Comparison of ENCODE assay signal across 18 cellular contexts in the genomic region with DNA sequence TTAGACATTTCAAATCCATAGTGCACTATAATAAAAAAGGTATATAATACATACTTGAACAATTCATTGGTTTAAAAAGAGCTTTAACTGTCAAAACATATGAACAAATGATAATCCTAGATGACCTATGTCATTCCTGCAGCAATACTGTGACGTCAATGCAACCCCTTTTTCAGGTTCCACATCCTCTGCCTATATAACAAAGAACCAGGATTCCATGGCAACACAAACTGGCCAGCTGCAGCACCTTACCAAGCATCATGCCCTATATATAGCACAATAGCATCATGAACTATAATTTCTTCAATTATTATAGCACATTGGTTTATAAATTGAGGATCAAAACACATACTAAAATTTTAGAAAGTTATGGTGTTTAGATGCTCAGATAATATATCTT. TPM values are rescaled to one million over a fixed set of nuclear protein-coding genes. Genes with fewer than 3 reads are reported as not detected.
DNase-seq lines count a peak whose midpoint lies in the region; ATAC-seq and TF ChIP-seq lines count a peak whose summit lies in the region.
"Had no signal": no experiment of that assay in that cellular context is flagged by ENCODE, and none has a peak within 500 bp of the region (broad histone marks: within the 10 kb centered on the region; RNA-seq: fewer than 3 reads in every experiment).

No MANE protein-coding gene starts in this region.

- H2AFZ ChIP-seq in mammary epithelial cell (ENCODE audit: low read depth, low read length) (no peak overlapping the region), neural cell (ENCODE audit: low read depth, low read length) (no peak overlapping the region)

- BruUV-seq in mammary epithelial cell (replicated peaks; lab: Mats Ljungman, UMichigan), result no TSS peak

- intact Hi-C loops in mammary epithelial cell (cut with micrococcal nuclease), result no loop called here

- 93% methylated on average over 1 of the region's 1 CpG for WGBS in mammary epithelial cell (ENCODE audit: low coverage, missing lambda C conversion rate)

- CTCF ChIA-PET in mammary epithelial cell (lab: Charles Lee; ENCODE audit: low non-redundant PET), result interaction anchor here (0.7 kb wide), 1 partner anchor 365 kb away, joined by 3 read pairs; no protein-coding TSS in a partner anchor

- H3K9me2 ChIP-seq in neural cell (ENCODE audit: insufficient read depth, low read length), result no peaks in the 10 kb centered on the region

- peaks cover 6% of the 10 kb centered on the region for H3K4me1 ChIP-seq in mammary epithelial cell (ENCODE audit: insufficient read depth, low read length)
- H3K4me1 ChIP-seq: lower lobe of right lung, prostate gland had no signal

- peaks cover 2% of the 10 kb centered on the region for H3F3A ChIP-seq in neural cell (ENCODE audit: insufficient read depth, low read length, poor library complexity, severe bottlenecking)

- TF ChIP-seq EP300 in neural cell (conservative IDR thresholded peaks at IDR 0.05; ENCODE audit: poor library complexity, severe bottlenecking), result peak; percentile 65

- DNase-seq in NCI-H146 treated with DMSO at 0.1 percent for 48 hours (lab: John Stamatoyannopoulos, UW; ENCODE audit: unreplicated experiment) (peak; percentile 96), mammary epithelial cell (no peak), nucleus accumbens (lab: John Stamatoyannopoulos, UW) (no peak), omental fat pad (ENCODE audit: low spot score) (no peak), NCI-H82 (lab: John Stamatoyannopoulos, UW) (no peak)
- DNase-seq: activated CD8-positive, alpha-beta memory T cell treated with anti-CD3 and anti-CD28 coated beads, Interleukin-2, amount 10 ng/mL, durations not matched to agents 7 days and 5 days; activated naive CD8-positive, alpha-beta T cell treated with anti-CD3 and anti-CD28 coated beads, Interleukin-2, amount 50 U/mL, for 24 hours; NCI-H2107; stimulated activated CD4-positive, alpha-beta T cell treated with anti-CD3 and anti-CD28 coated beads, Interleukin-1b, Interleukin-23, amount 100 ng/mL, for 48 hours had no signal

- no peak for TF ChIP-seq CTCF in mammary epithelial cell (conservative IDR thresholded peaks at IDR 0.05 in 1 of 2, IDR thresholded peaks at IDR 0.05 in 1 of 2; ENCODE audit: extremely low read depth in 1 of 2, insufficient read depth in 1 of 2, low read depth in 1 of 2, low read length in 2 of 2)
- no peak for TF ChIP-seq CTCF in neural cell (IDR thresholded peaks at IDR 0.05; ENCODE audit: poor library complexity, severe bottlenecking)
- no peak for TF ChIP-seq CTCF in omental fat pad (IDR thresholded peaks at IDR 0.05)

- H3K27me3 ChIP-seq in mammary epithelial cell (ENCODE audit: insufficient read depth, low read length), result no peaks in the 10 kb centered on the region
- H3K27me3 ChIP-seq in neural cell (ENCODE audit: insufficient read depth, low read depth, low read length), result no peaks in the 10 kb centered on the region
- H3K27me3 ChIP-seq: heart left ventricle had no signal

- H3K4me3 ChIP-seq in mammary epithelial cell (replicated peaks in 1 of 3; ENCODE audit: insufficient read depth in 1 of 3, low read depth in 2 of 3, low read length in 3 of 3) (peak overlapping the region in 1 of 3 experiments; percentile 87), neural cell (ENCODE audit: low read length) (no peak overlapping the region)
- H3K4me3 ChIP-seq: prostate gland had no signal

- dilution Hi-C loops in mammary epithelial cell (cut with HindIII; ENCODE audit: low sequenced_read_pairs), result no loop called here

- H4K20me1 ChIP-seq in mammary epithelial cell (ENCODE audit: insufficient read depth, low read length) (no peaks in the 10 kb centered on the region), neural cell (ENCODE audit: insufficient read depth) (no peaks in the 10 kb centered on the region)

- H3K36me3 ChIP-seq in mammary epithelial cell (ENCODE audit: insufficient read depth, low read length) (no peaks in the 10 kb centered on the region), neural cell (ENCODE audit: insufficient read depth, low read length) (no peaks in the 10 kb centered on the region)
- H3K36me3 ChIP-seq: heart left ventricle, lower lobe of right lung, prostate gland had no signal

- TF ChIP-seq RAD21 in neural cell (conservative IDR thresholded peaks at IDR 0.05), result no peak

- peaks cover 29% of the 10 kb centered on the region for H3K79me2 ChIP-seq in mammary epithelial cell (ENCODE audit: insufficient read depth, low read length)
- H3K79me2 ChIP-seq in neural cell (replicated peaks; ENCODE audit: insufficient read depth, low read length), result peaks cover 16% of the 10 kb centered on the region

- H3K9me3 ChIP-seq in mammary epithelial cell (replicated peaks; ENCODE audit: insufficient read depth, low read length) (no peaks in the 10 kb centered on the region), neural cell (ENCODE audit: low read length) (no peaks in the 10 kb centered on the region)
- H3K9me3 ChIP-seq: heart left ventricle, lower lobe of right lung, prostate gland had no signal

- no peak overlapping the region for H3K9ac ChIP-seq in mammary epithelial cell (ENCODE audit: insufficient read depth, low read length)
- no peak overlapping the region for H3K9ac ChIP-seq in neural cell (ENCODE audit: low read length)

- H3K4me2 ChIP-seq in mammary epithelial cell (ENCODE audit: insufficient read depth, low read depth, low read length) (peak overlapping the region; percentile 31), neural cell (ENCODE audit: low read length) (no peak overlapping the region)

- in situ Hi-C loops in mammary epithelial cell (cut with MboI; ENCODE audit: low sequenced_read_pairs in 2 of 2), result no loop called here

- ATAC-seq in GM21717 (IDR thresholded peaks at IDR 0.05; ENCODE audit: unreplicated experiment) (peak; percentile 61), omental fat pad (ENCODE audit: low FRiP score) (no peak), HG02973 (IDR thresholded peaks at IDR 0.05; ENCODE audit: unreplicated experiment) (no peak)
- ATAC-seq: activated CD8-positive, alpha-beta memory T cell treated with anti-CD3 and anti-CD28 coated beads, Interleukin-2, amount 10 ng/mL, durations not matched to agents 7 days and 5 days; activated naive CD8-positive, alpha-beta T cell treated with anti-CD3 and anti-CD28 coated beads, Interleukin-2, amount 50 U/mL, for 24 hours; stimulated activated memory B cell treated with anti-CD40 and anti-IgM and Interleukin-4, amounts not matched to agents 10 μg/mL and 1 μg/mL and 100 μg/mL, for 72 hours had no signal

- H3K27ac ChIP-seq in mammary epithelial cell (ENCODE audit: insufficient read depth, low read depth, low read length) (peak overlapping the region; percentile 12), neural cell (ENCODE audit: low read length) (peak overlapping the region; percentile 67)
- H3K27ac ChIP-seq: lower lobe of right lung had no signal

TF ChIP-seq in neural cell, 6 proteins besides CTCF, POLR2A, EP300 and RAD21:
- no peak for TF ChIP-seq EZH2 (IDR thresholded peaks at IDR 0.05; ENCODE audit: borderline replicate concordance, insufficient read depth, low read length, poor library complexity, severe bottlenecking)
- peak; percentile 23 for TF ChIP-seq POLR2AphosphoS5 (IDR thresholded peaks at IDR 0.05)
TF ChIP-seq in neural cell: peak in this region for 1.

RNA-seq across cellular contexts. Expression of gene PTCHD4, which starts 0.6 kb away (rescaled TPM):
- total RNA-seq in mammary epithelial cell (1 to 10 TPM; 1.2 to 1.3 TPM), omental fat pad (1 to 10 TPM in 2 of 4 donors, under 1 TPM in 2; 0.56 to 2.2 (median 0.91) TPM)
- polyA plus RNA-seq in mammary epithelial cell (0.87 TPM), neural cell (3.2 and 3.4 TPM in 2 replicates)
- polyA minus RNA-seq in mammary epithelial cell (not detected), neural cell (76.4 and 82.4 TPM in 2 replicates)
- total RNA-seq: activated CD8-positive, alpha-beta memory T cell treated with anti-CD3 and anti-CD28 coated beads, Interleukin-2, amount 10 ng/mL, durations not matched to agents 7 days and 5 days; RPMI7951 had no signal
- polyA plus RNA-seq: IgD-negative memory B cell had no signal
